41 cellular contexts compared by ENCODE assay signal in genomic region chrX:155061770-155062169, GRCh38.
"Had no signal": no experiment of that assay in that cellular context is flagged by ENCODE, and none has a peak within 500 bp of the region (broad histone marks: within the 10 kb centered on the region; RNA-seq: fewer than 3 reads in every experiment).

No MANE protein-coding gene starts in this region.

- H3K9me3 Mint-ChIP-seq: activated B cell treated with CpG ODN at 0.5 μM for 24 hours; activated CD4-positive, alpha-beta memory T cell treated with anti-CD3 and anti-CD28 coated beads for 36 hours; activated naive CD8-positive, alpha-beta T cell treated with anti-CD3 and anti-CD28 coated beads for 36 hours; activated T-cell treated with anti-CD3 and anti-CD28 coated beads, Interleukin-2, amount 50 U/mL, for 72 hours; activated T-helper 17 cell treated with anti-CD3 and anti-CD28 coated beads, Interleukin-2, amount 50 U/mL, for 72 hours had no signal

- H3K36me3 ChIP-seq: breast epithelium, Peyer's patch had no signal

- H3K9me3 ChIP-seq: ascending aorta, body of pancreas, breast epithelium, Peyer's patch had no signal

- DNase-seq: activated B cell treated with CpG ODN at 0.5 μM for 24 hours; activated CD4-positive, alpha-beta memory T cell treated with anti-CD3 and anti-CD28 coated beads for 36 hours; activated CD4-positive, alpha-beta T cell treated with anti-CD3 and anti-CD28 coated beads for 4 hours; activated CD4-positive, alpha-beta T cell treated with anti-CD3 and anti-CD28 coated beads, Interleukin-2, amount 50 U/mL, for 1 hour; activated CD4-positive, CD25-positive, alpha-beta regulatory T cell treated with anti-CD3 and anti-CD28 coated beads, Interleukin-2, amount 50 U/mL, for 72 hours; activated effector memory CD4-positive, alpha-beta T cell treated with anti-CD3 and anti-CD28 coated beads, Interleukin-2, amount 50 U/mL, for 16 hours; activated naive CD4-positive, alpha-beta T cell; activated naive CD4-positive, alpha-beta T cell treated with anti-CD3 and anti-CD28 coated beads, Interleukin-2, amount 50 U/mL, for 16 hours; activated naive CD8-positive, alpha-beta T cell treated with anti-CD3 and anti-CD28 coated beads for 36 hours; activated T-cell treated with anti-CD3 and anti-CD28 coated beads, Interleukin-2, amount 50 U/mL, for 1 hour; activated T-cell treated with anti-CD3 and anti-CD28 coated beads, Interleukin-2, amount 50 U/mL, for 72 hours; amygdala; body of pancreas; caudate nucleus; cerebellar nuclear complex; Kasumi-1; KG1; MM.1S; MV-4-11; NCI-H1092; NCI-H1417; NCI-H146; NCI-H187; NCI-H2029 treated with DMSO at 0.1 percent for 48 hours; NCI-H2107; NCI-H2171; NCI-H510A; NCI-H526; NCI-H748 treated with DMSO at 0.1 percent for 48 hours; NK-92 treated with Interleukin-12 subunit alpha and Interleukin-12 subunit beta, amount 100 ng/mL, for 24 hours; PC-3; Peyer's patch; RPMI8226; SW 1271; T-helper 1 cell; T-helper 2 cell; T-helper 9 cell had no signal

- H3K4me1 Mint-ChIP-seq: activated T-helper 17 cell treated with anti-CD3 and anti-CD28 coated beads, Interleukin-2, amount 50 U/mL, for 72 hours had no signal

- H3K4me3 ChIP-seq: ascending aorta, body of pancreas, breast epithelium, Peyer's patch had no signal

- H3K36me3 Mint-ChIP-seq: activated naive CD8-positive, alpha-beta T cell treated with anti-CD3 and anti-CD28 coated beads for 36 hours had no signal

- ATAC-seq: activated T-cell treated with anti-CD3 and anti-CD28 coated beads, Interleukin-2, amount 50 U/mL, for 72 hours; activated T-helper 17 cell treated with anti-CD3 and anti-CD28 coated beads, Interleukin-2, amount 50 U/mL, for 72 hours; body of pancreas; PC-3 had no signal

- H3K4me1 ChIP-seq: ascending aorta, breast epithelium had no signal

- H3K27me3 Mint-ChIP-seq: activated B cell treated with CpG ODN at 0.5 μM for 24 hours; activated CD4-positive, alpha-beta memory T cell treated with anti-CD3 and anti-CD28 coated beads for 36 hours; activated naive CD8-positive, alpha-beta T cell treated with anti-CD3 and anti-CD28 coated beads for 36 hours; activated T-helper 17 cell treated with anti-CD3 and anti-CD28 coated beads, Interleukin-2, amount 50 U/mL, for 72 hours had no signal

- H3K27ac ChIP-seq: ascending aorta, body of pancreas, breast epithelium, Peyer's patch, VCaP had no signal

- H3K4me3 Mint-ChIP-seq: activated B cell treated with CpG ODN at 0.5 μM for 24 hours; activated CD4-positive, alpha-beta memory T cell treated with anti-CD3 and anti-CD28 coated beads for 36 hours; activated naive CD8-positive, alpha-beta T cell treated with anti-CD3 and anti-CD28 coated beads for 36 hours; activated T-cell treated with anti-CD3 and anti-CD28 coated beads, Interleukin-2, amount 50 U/mL, for 72 hours; activated T-helper 17 cell treated with anti-CD3 and anti-CD28 coated beads, Interleukin-2, amount 50 U/mL, for 72 hours had no signal

- H3K27ac Mint-ChIP-seq: activated B cell treated with CpG ODN at 0.5 μM for 24 hours; activated CD4-positive, alpha-beta memory T cell treated with anti-CD3 and anti-CD28 coated beads for 36 hours; activated naive CD8-positive, alpha-beta T cell treated with anti-CD3 and anti-CD28 coated beads for 36 hours; activated T-cell treated with anti-CD3 and anti-CD28 coated beads, Interleukin-2, amount 50 U/mL, for 72 hours; activated T-helper 17 cell treated with anti-CD3 and anti-CD28 coated beads, Interleukin-2, amount 50 U/mL, for 72 hours had no signal

- H3K27me3 ChIP-seq: ascending aorta, body of pancreas, breast epithelium, Peyer's patch had no signal
